ENCODE assay signal across 1 cellular context in the genomic region with DNA sequence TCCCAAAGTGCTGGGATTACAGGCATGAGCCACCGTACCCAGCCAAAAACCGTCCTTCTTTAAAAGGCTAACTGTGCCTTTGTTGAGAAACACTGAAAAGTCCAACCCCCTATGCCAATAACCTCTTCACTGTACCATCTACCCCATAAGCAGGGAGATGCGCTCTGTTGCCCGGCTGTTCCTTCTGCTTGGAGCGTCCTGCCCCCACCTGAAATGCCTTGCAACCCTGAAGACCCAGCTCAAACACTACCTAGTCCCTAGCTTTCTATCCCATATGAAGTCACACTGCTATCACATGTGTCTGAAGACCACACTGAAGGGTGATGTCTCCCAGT.
TF ChIP-seq lines count a peak whose summit lies in the region.

No MANE protein-coding gene starts in this region.

TF ChIP-seq in HCT116, 20 proteins besides CTCF, POLR2A, EP300 and RAD21 (continued from another document):
- TF ChIP-seq, protein P1, sequence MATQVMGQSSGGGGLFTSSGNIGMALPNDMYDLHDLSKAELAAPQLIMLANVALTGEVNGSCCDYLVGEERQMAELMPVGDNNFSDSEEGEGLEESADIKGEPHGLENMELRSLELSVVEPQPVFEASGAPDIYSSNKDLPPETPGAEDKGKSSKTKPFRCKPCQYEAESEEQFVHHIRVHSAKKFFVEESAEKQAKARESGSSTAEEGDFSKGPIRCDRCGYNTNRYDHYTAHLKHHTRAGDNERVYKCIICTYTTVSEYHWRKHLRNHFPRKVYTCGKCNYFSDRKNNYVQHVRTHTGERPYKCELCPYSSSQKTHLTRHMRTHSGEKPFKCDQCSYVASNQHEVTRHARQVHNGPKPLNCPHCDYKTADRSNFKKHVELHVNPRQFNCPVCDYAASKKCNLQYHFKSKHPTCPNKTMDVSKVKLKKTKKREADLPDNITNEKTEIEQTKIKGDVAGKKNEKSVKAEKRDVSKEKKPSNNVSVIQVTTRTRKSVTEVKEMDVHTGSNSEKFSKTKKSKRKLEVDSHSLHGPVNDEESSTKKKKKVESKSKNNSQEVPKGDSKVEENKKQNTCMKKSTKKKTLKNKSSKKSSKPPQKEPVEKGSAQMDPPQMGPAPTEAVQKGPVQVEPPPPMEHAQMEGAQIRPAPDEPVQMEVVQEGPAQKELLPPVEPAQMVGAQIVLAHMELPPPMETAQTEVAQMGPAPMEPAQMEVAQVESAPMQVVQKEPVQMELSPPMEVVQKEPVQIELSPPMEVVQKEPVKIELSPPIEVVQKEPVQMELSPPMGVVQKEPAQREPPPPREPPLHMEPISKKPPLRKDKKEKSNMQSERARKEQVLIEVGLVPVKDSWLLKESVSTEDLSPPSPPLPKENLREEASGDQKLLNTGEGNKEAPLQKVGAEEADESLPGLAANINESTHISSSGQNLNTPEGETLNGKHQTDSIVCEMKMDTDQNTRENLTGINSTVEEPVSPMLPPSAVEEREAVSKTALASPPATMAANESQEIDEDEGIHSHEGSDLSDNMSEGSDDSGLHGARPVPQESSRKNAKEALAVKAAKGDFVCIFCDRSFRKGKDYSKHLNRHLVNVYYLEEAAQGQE (IDR thresholded peaks at IDR 0.05; ENCODE audit: low read depth) = no peak
- TF ChIP-seq YY1 (IDR thresholded peaks at IDR 0.05; ENCODE audit: extremely low read depth, insufficient replicate concordance, low read depth, low read length) (no peak), POLR2AphosphoS5 (IDR thresholded peaks at IDR 0.05; ENCODE audit: low read depth, low read length) (no peak), SIN3A (IDR thresholded peaks at IDR 0.05; ENCODE audit: low read depth) (no peak), EGR1 (IDR thresholded peaks at IDR 0.05; ENCODE audit: low read depth) (no peak)
- TF ChIP-seq, protein P2, sequence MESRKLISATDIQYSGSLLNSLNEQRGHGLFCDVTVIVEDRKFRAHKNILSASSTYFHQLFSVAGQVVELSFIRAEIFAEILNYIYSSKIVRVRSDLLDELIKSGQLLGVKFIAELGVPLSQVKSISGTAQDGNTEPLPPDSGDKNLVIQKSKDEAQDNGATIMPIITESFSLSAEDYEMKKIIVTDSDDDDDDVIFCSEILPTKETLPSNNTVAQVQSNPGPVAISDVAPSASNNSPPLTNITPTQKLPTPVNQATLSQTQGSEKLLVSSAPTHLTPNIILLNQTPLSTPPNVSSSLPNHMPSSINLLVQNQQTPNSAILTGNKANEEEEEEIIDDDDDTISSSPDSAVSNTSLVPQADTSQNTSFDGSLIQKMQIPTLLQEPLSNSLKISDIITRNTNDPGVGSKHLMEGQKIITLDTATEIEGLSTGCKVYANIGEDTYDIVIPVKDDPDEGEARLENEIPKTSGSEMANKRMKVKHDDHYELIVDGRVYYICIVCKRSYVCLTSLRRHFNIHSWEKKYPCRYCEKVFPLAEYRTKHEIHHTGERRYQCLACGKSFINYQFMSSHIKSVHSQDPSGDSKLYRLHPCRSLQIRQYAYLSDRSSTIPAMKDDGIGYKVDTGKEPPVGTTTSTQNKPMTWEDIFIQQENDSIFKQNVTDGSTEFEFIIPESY (IDR thresholded peaks at IDR 0.05; ENCODE audit: extremely low read depth, insufficient replicate concordance, low read length) = no peak
- TF ChIP-seq, protein P3, sequence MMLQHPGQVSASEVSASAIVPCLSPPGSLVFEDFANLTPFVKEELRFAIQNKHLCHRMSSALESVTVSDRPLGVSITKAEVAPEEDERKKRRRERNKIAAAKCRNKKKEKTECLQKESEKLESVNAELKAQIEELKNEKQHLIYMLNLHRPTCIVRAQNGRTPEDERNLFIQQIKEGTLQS (IDR thresholded peaks at IDR 0.05) = no peak
TF ChIP-seq in HCT116: peak in this region for 0.
